Comparison of ENCODE assay signal across 1 cellular context in genomic region chr9:34379334-34380033, GRCh38.
TF ChIP-seq lines count a peak whose summit lies in the region.

No MANE protein-coding gene starts in this region.

TF ChIP-seq in HepG2, 621 proteins besides CTCF, POLR2A, EP300 and RAD21 (continues in another document):
- no peak for TF ChIP-seq ZC3H13 (CRISPR knock-in tag; IDR thresholded peaks at IDR 0.05)
- no peak for TF ChIP-seq NBN (conservative IDR thresholded peaks at IDR 0.05)
- TF ChIP-seq SRF (IDR thresholded peaks at IDR 0.05; ENCODE audit: low read depth, low read length) = no peak
- TF ChIP-seq E2F2 (CRISPR knock-in tag; IDR thresholded peaks at IDR 0.05; ENCODE audit: borderline replicate concordance) = no peak
- peak; percentile 64 for TF ChIP-seq TARDBP (CRISPR knock-in tag; IDR thresholded peaks at IDR 0.05)
- TF ChIP-seq ZNF770 (CRISPR knock-in tag; IDR thresholded peaks at IDR 0.05) = 0 out of 2 replicates have a peak, but pooled peaks have one; percentile 10
- TF ChIP-seq IKZF5 (CRISPR knock-in tag; IDR thresholded peaks at IDR 0.05) = peak; percentile 47; the same call in 1 of the 2 replicates
- no peak for TF ChIP-seq GRHL1 (CRISPR knock-in tag; conservative IDR thresholded peaks at IDR 0.05)
- no peak for TF ChIP-seq ZNF30 (CRISPR knock-in tag; IDR thresholded peaks at IDR 0.05)
- no peak for TF ChIP-seq ZNF317 (CRISPR knock-in tag; IDR thresholded peaks at IDR 0.05)
- TF ChIP-seq KAT7 (CRISPR knock-in tag; IDR thresholded peaks at IDR 0.05; ENCODE audit: borderline replicate concordance) = 0 out of 2 replicates have a peak, but pooled peaks have one; percentile 21
- TF ChIP-seq ZBTB7A (CRISPR knock-in tag; IDR thresholded peaks at IDR 0.05) = no peak; the same call in 1 of the 2 replicates
- TF ChIP-seq TRIM22 (IDR thresholded peaks at IDR 0.05) = no peak
- no peak for TF ChIP-seq MAFF (IDR thresholded peaks at IDR 0.05; ENCODE audit: low read depth, low read length)
- TF ChIP-seq ZNF883 (CRISPR knock-in tag; IDR thresholded peaks at IDR 0.05; ENCODE audit: not compliant biosample characterization) = no peak
- TF ChIP-seq ZNF737 (CRISPR knock-in tag; IDR thresholded peaks at IDR 0.05; ENCODE audit: borderline replicate concordance) = no peak
- TF ChIP-seq NFKBIZ (CRISPR knock-in tag; IDR thresholded peaks at IDR 0.05) = 0 out of 2 replicates have a peak, but pooled peaks have one; percentile 52
- no peak for TF ChIP-seq ZNF724P (CRISPR knock-in tag; IDR thresholded peaks at IDR 0.05; ENCODE audit: borderline replicate concordance)
- no peak for TF ChIP-seq NFATC3 (CRISPR knock-in tag; IDR thresholded peaks at IDR 0.05)
- TF ChIP-seq ARNT2 (CRISPR knock-in tag; IDR thresholded peaks at IDR 0.05; ENCODE audit: low read depth) = no peak
- TF ChIP-seq ZNF414 (CRISPR knock-in tag; IDR thresholded peaks at IDR 0.05) = no peak
- TF ChIP-seq KDM3A (CRISPR knock-in tag; IDR thresholded peaks at IDR 0.05; ENCODE audit: low read depth) = no peak
- TF ChIP-seq IRF9 (CRISPR knock-in tag; IDR thresholded peaks at IDR 0.05; ENCODE audit: borderline replicate concordance) = 0 out of 2 replicates have a peak, but pooled peaks have one; percentile 18
- peak; percentile 18; the same call in 1 of the 2 replicates for TF ChIP-seq HCFC1 (IDR thresholded peaks at IDR 0.05; ENCODE audit: low read depth, low read length)
- no peak for TF ChIP-seq YY1 (IDR thresholded peaks at IDR 0.05; ENCODE audit: insufficient read depth, insufficient replicate concordance, low read depth, low read length)
- TF ChIP-seq AHDC1 (CRISPR knock-in tag; IDR thresholded peaks at IDR 0.05; ENCODE audit: borderline replicate concordance) = no peak
- peak; percentile 75 for TF ChIP-seq ZNF652 (CRISPR knock-in tag; IDR thresholded peaks at IDR 0.05; ENCODE audit: borderline replicate concordance, low read depth)
- TF ChIP-seq ZBTB10 (CRISPR knock-in tag; IDR thresholded peaks at IDR 0.05; ENCODE audit: borderline replicate concordance) = no peak
- no peak for TF ChIP-seq RAD51 (IDR thresholded peaks at IDR 0.05; ENCODE audit: borderline replicate concordance)
- TF ChIP-seq REPIN1 (CRISPR knock-in tag; IDR thresholded peaks at IDR 0.05; ENCODE audit: borderline replicate concordance, low read depth) = peak; percentile 81
- TF ChIP-seq CERS6 (CRISPR knock-in tag; IDR thresholded peaks at IDR 0.05) = no peak
- no peak for TF ChIP-seq MTA3 (CRISPR knock-in tag; IDR thresholded peaks at IDR 0.05)
- TF ChIP-seq NCOR1 (IDR thresholded peaks at IDR 0.05; ENCODE audit: borderline replicate concordance, low read length) = no peak
- no peak for TF ChIP-seq PLSCR1 (CRISPR knock-in tag; IDR thresholded peaks at IDR 0.05; ENCODE audit: borderline replicate concordance)
